ENCODE assay signal across 26 cellular contexts in genomic region chr1:183996036-183996376, GRCh38. TPM values are rescaled to one million over a fixed set of nuclear protein-coding genes. Genes with fewer than 3 reads are reported as not detected.
A peak's percentile ranks its signal among the peaks of the same experiment; 100 is the strongest.
DNase-seq lines count a peak whose midpoint lies in the region; ATAC-seq, FAIRE-seq and TF ChIP-seq lines count a peak whose summit lies in the region.
"Had no signal": no experiment of that assay in that cellular context is flagged by ENCODE, and none has a peak within 500 bp of the region (broad histone marks: within the 10 kb centered on the region; RNA-seq: fewer than 3 reads in every experiment).

No MANE protein-coding gene starts in this region.

- intact Hi-C loops in Caco-2 (cut with micrococcal nuclease; ENCODE audit: unreplicated experiment), result loop anchor here (1.0 to 2.0 kb wide), 6 partner anchors 9 to 359 kb away; partner anchors contain the start of gene TSEN15

- peaks cover 7% of the 10 kb centered on the region for H3K36me3 Mint-ChIP-seq in Caco-2 (ENCODE audit: insufficient read depth, unreplicated experiment)
- no peaks in the 10 kb centered on the region for H3K36me3 Mint-ChIP-seq in WTC11
- H3K36me3 Mint-ChIP-seq: mesothelial cell of epicardium, naive B cell had no signal

- H3K79me2 ChIP-seq in mesendoderm (ENCODE audit: control insufficient read depth, insufficient read depth, low read length), result no peaks in the 10 kb centered on the region

- H3K4me2 ChIP-seq in mesendoderm (ENCODE audit: low read length), result no peak overlapping the region

- no peaks in the 10 kb centered on the region for H3K9me3 ChIP-seq in Caco-2
- no peaks in the 10 kb centered on the region for H3K9me3 ChIP-seq in small intestine (ENCODE audit: control insufficient read depth, low read depth)

- peak overlapping the region; percentile 69 for H3K4me3 Mint-ChIP-seq in Caco-2 (ENCODE audit: unreplicated experiment)
- H3K4me3 Mint-ChIP-seq in WTC11, result no peak overlapping the region
- H3K4me3 Mint-ChIP-seq: activated B cell treated with CpG ODN at 0.5 μM for 24 hours; dendritic cell treated with granulocyte-macrophage colony-stimulating factor and Interleukin-4, amounts not matched to agents 40 ng/mL and 50 ng/mL, for 4 days; mesothelial cell of epicardium; naive B cell had no signal

- TF ChIP-seq CTCF in Caco-2 (IDR thresholded peaks at IDR 0.05; ENCODE audit: insufficient read depth in 1 of 2, low read depth in 1 of 2, low read length in 1 of 2, severe bottlenecking in 1 of 2, unreplicated experiment in 1 of 2) (no peak), WTC11 (IDR thresholded peaks at IDR 0.05) (no peak)

- no peak overlapping the region for H4K5ac ChIP-seq in mesendoderm (ENCODE audit: low read length)

- no CpG with 5 or more reads among the region's 4 CpGs for WGBS in mesendoderm (ENCODE audit: extremely low coverage, insufficient coverage, low lambda C conversion rate)
- 63 to 82% (median 70%) methylated on average over 4 of the region's 4 CpGs for WGBS in small intestine, 3 donors

- no peaks in the 10 kb centered on the region for H3K27me3 ChIP-seq in Caco-2 (replicated peaks; ENCODE audit: control insufficient read depth, insufficient read depth, low read length)
- H3K27me3 ChIP-seq in mesendoderm (ENCODE audit: insufficient read depth, low read length, poor library complexity), result no peaks in the 10 kb centered on the region
- no peaks in the 10 kb centered on the region for H3K27me3 ChIP-seq in small intestine (ENCODE audit: control insufficient read depth in 2 of 2, insufficient read depth in 2 of 2, low read length in 2 of 2)

- no peak for FAIRE-seq in small intestine (lab: Jason Lieb, UNC)

- H3K9ac ChIP-seq in mesendoderm (ENCODE audit: low read length), result no peak overlapping the region

- H3K56ac ChIP-seq in mesendoderm (ENCODE audit: low read length), result no peak overlapping the region

- no peak overlapping the region for H3K4ac ChIP-seq in mesendoderm (ENCODE audit: low read depth, low read length)

- H3K27ac ChIP-seq in mesendoderm (ENCODE audit: low read depth, low read length), result no peak overlapping the region
- no peak overlapping the region for H3K27ac ChIP-seq in small intestine (ENCODE audit: low read depth in 1 of 2, low read length in 1 of 2)
- H3K27ac ChIP-seq: skin epidermis had no signal

- ATAC-seq in WTC11, result peak; percentile 34; the same call in 1 of the 2 replicates
- ATAC-seq: activated naive CD4-positive, alpha-beta T cell treated with anti-CD3 and anti-CD28 coated beads, Interleukin-2, amount 50 U/mL, for 72 hours had no signal

- no peak overlapping the region for H2BK120ac ChIP-seq in mesendoderm (ENCODE audit: low read depth, low read length)

- H2AK5ac ChIP-seq in mesendoderm (ENCODE audit: low read length), result no peak overlapping the region

- no peaks in the 10 kb centered on the region for H3K36me3 ChIP-seq in Caco-2 (ENCODE audit: control insufficient read depth, insufficient read depth, low read length)
- H3K36me3 ChIP-seq in mesendoderm (ENCODE audit: control insufficient read depth, insufficient read depth, low read length), result no peaks in the 10 kb centered on the region
- no peaks in the 10 kb centered on the region for H3K36me3 ChIP-seq in small intestine (ENCODE audit: control insufficient read depth in 2 of 2, insufficient read depth in 2 of 2, low read length in 2 of 2)

- POLR2A ChIA-PET in Caco-2 (lab: Charles Lee), result interaction anchor here (1.0 to 1.9 kb wide), 3 partner anchors 11 to 69 kb away, joined by 3 to 19 read pairs (median 6); partner anchors contain the start of gene TSEN15
- POLR2A ChIA-PET in HEK293T (lab: Yijun Ruan, JAX), result no interaction called here
- POLR2A ChIA-PET in WTC11 (lab: Charles Lee), result interaction anchor here (1.4 kb wide), 1 partner anchor 40 kb away, joined by 3 read pairs; no protein-coding TSS in a partner anchor

- H3K79me1 ChIP-seq in mesendoderm (ENCODE audit: low read length), result no peaks in the 10 kb centered on the region

- H3K27me3 Mint-ChIP-seq in Caco-2 (ENCODE audit: insufficient read depth, unreplicated experiment), result no peaks in the 10 kb centered on the region
- no peaks in the 10 kb centered on the region; the same call in 1 of the 2 replicates for H3K27me3 Mint-ChIP-seq in WTC11 (ENCODE audit: low read depth)
- H3K27me3 Mint-ChIP-seq: activated B cell treated with CpG ODN at 0.5 μM for 24 hours; dendritic cell treated with granulocyte-macrophage colony-stimulating factor and Interleukin-4, amounts not matched to agents 40 ng/mL and 50 ng/mL, for 4 days had no signal

- H3K23ac ChIP-seq in mesendoderm (ENCODE audit: low read length), result no peak overlapping the region

- DNase-seq in Caco-2 (peak; percentile 79 to 84), HEK293T (ENCODE audit: extremely low spot score) (no peak), WTC11 (ENCODE audit: low spot score) (no peak), mesendoderm (no peak), NCI-H146 (lab: John Stamatoyannopoulos, UW) (no peak), NCI-H1930 (lab: John Stamatoyannopoulos, UW) (no peak), small intestine (no peak)
- DNase-seq in stimulated activated CD4-positive, alpha-beta T cell treated with anti-CD3 and anti-CD28 coated beads, Interleukin-12 subunit alpha, Interleukin-12 subunit beta, amount 100 ng/mL, for 4 hours, result no peak
- DNase-seq: ACHN; activated B cell treated with CpG ODN at 0.5 μM for 24 hours; activated CD4-positive, alpha-beta T cell treated with anti-CD3 and anti-CD28 coated beads, Interleukin-2, amount 50 U/mL, for 4 hours; activated CD8-positive, alpha-beta memory T cell treated with anti-CD3 and anti-CD28 coated beads, Interleukin-2, amount 50 U/mL, for 4 hours; DMS153; hippocampal formation; MV-4-11; naive B cell; NCI-H524; SHP77; stimulated activated CD4-positive, alpha-beta T cell treated with anti-CD3 and anti-CD28 coated beads, Interleukin-2, amount 100 ng/mL, for 24 hours; T1000; trophoblast cell had no signal

- no peak overlapping the region for H2BK15ac ChIP-seq in mesendoderm (replicated peaks; ENCODE audit: low read depth)

- H2BK5ac ChIP-seq in mesendoderm (ENCODE audit: low read length), result no peak overlapping the region

- no peak overlapping the region for H4K8ac ChIP-seq in mesendoderm (ENCODE audit: low read depth, low read length)

- CTCF ChIA-PET in Caco-2 (lab: Charles Lee) (interaction anchor here (0.6 kb wide), 1 partner anchor 70 kb away, joined by 3 read pairs; no protein-coding TSS in a partner anchor), HEK293T (lab: Yijun Ruan, JAX) (no interaction called here), WTC11 (lab: Charles Lee) (interaction anchor here (1.2 to 1.9 kb wide), 2 partner anchors 115 to 668 kb away, joined by 3 to 6 read pairs; no protein-coding TSS in a partner anchor)

- H3K4me1 Mint-ChIP-seq in Caco-2 (ENCODE audit: low read depth, unreplicated experiment) (peaks cover 43% of the 10 kb centered on the region), WTC11 (peaks cover 26% of the 10 kb centered on the region)
- H3K4me1 Mint-ChIP-seq: activated B cell treated with CpG ODN at 0.5 μM for 24 hours, naive B cell had no signal

- BruUV-seq in Caco-2 (replicated peaks; lab: Mats Ljungman, UMichigan), result no TSS peak

- peaks cover 61% of the 10 kb centered on the region for H3K4me1 ChIP-seq in Caco-2
- no peaks in the 10 kb centered on the region for H3K4me1 ChIP-seq in mesendoderm (ENCODE audit: control insufficient read depth, low read depth, low read length)
- no peaks in the 10 kb centered on the region for H3K4me1 ChIP-seq in small intestine (ENCODE audit: control insufficient read depth in 2 of 2, insufficient read depth in 1 of 2, low read depth in 1 of 2, low read length in 1 of 2)

- H3K27ac Mint-ChIP-seq in Caco-2 (ENCODE audit: unreplicated experiment) (peak overlapping the region; percentile 92), WTC11 (no peak overlapping the region)
- H3K27ac Mint-ChIP-seq: activated B cell treated with CpG ODN at 0.5 μM for 24 hours; activated naive CD4-positive, alpha-beta T cell treated with anti-CD3 and anti-CD28 coated beads, Interleukin-2, amount 50 U/mL, for 72 hours; activated T-helper 2 cell treated with anti-CD3 and anti-CD28 coated beads, Interferon-gamma antibody, Interleukin-2, Interleukin-4, amounts not matched to agents 10 μg/mL and 5 μg/mL and 100 μg/mL, durations not matched to agents 14 hours and 24 hours and 36 hours; dendritic cell treated with granulocyte-macrophage colony-stimulating factor and Interleukin-4, amounts not matched to agents 40 ng/mL and 50 ng/mL, for 4 days; mesothelial cell of epicardium; naive B cell had no signal

- H3K9me3 Mint-ChIP-seq in Caco-2 (ENCODE audit: unreplicated experiment), result no peaks in the 10 kb centered on the region
- H3K9me3 Mint-ChIP-seq in WTC11, result peaks cover 4% of the 10 kb centered on the region
- H3K9me3 Mint-ChIP-seq: activated B cell treated with CpG ODN at 0.5 μM for 24 hours; activated naive CD4-positive, alpha-beta T cell treated with anti-CD3 and anti-CD28 coated beads, Interleukin-2, amount 50 U/mL, for 72 hours; activated T-helper 2 cell treated with anti-CD3 and anti-CD28 coated beads, Interferon-gamma antibody, Interleukin-2, Interleukin-4, amounts not matched to agents 10 μg/mL and 5 μg/mL and 100 μg/mL, durations not matched to agents 14 hours and 24 hours and 36 hours; dendritic cell treated with granulocyte-macrophage colony-stimulating factor and Interleukin-4, amounts not matched to agents 40 ng/mL and 50 ng/mL, for 4 days; mesothelial cell of epicardium; naive B cell had no signal

- peak overlapping the region; percentile 86 for H3K18ac ChIP-seq in mesendoderm (ENCODE audit: low read length)

- no peak overlapping the region for H3K4me3 ChIP-seq in Caco-2 (ENCODE audit: low read depth, low read length)
- no peak overlapping the region for H3K4me3 ChIP-seq in mesendoderm (ENCODE audit: low read length)
- H3K4me3 ChIP-seq in small intestine (ENCODE audit: low read depth in 1 of 2, low read length in 2 of 2), result no peak overlapping the region
- H3K4me3 ChIP-seq: skin epidermis had no signal

RNA-seq across cellular contexts. Expression of gene COLGALT2, which starts 41.5 kb away (rescaled TPM):
- total RNA-seq in Caco-2 (2022) (10.5 and 10.6 TPM in 2 replicates), WTC11 (2021) (1.5 to 2.1 TPM (median 1.5 TPM) in 3 replicates)
- 5.5 TPM for polyA plus RNA-seq in mesendoderm (2013, experiment 1 of 2)
- polyA plus RNA-seq in mesendoderm (2013, experiment 2 of 2), result 5.7 TPM
- polyA plus RNA-seq in small intestine, result under 1 TPM in 1 of 3 donors, not detected in 2; 0.43 TPM

RNA-seq across cellular contexts. Expression of gene TSEN15, which starts 55.5 kb away (rescaled TPM):
- total RNA-seq in Caco-2 (2022) (62.7 and 71.4 TPM in 2 replicates), WTC11 (2021) (22.1 to 24.6 TPM (median 23.8 TPM) in 3 replicates)
- 41.5 TPM for polyA plus RNA-seq in mesendoderm (2013, experiment 1 of 2)
- 40.8 TPM for polyA plus RNA-seq in mesendoderm (2013, experiment 2 of 2)
- polyA plus RNA-seq in small intestine, result 10 to 100 TPM in 1 of 3 donors, 1 to 10 TPM in 2; 7.6 to 21.8 (median 8.9) TPM

Comparison
In these comparisons a context has a peak if more than half of its experiments do, and no peak if none do; other contexts are left out.
1. DNase-seq: peak in Caco-2 (2 of 2); none in HEK293T (single experiment), WTC11 (single experiment), mesendoderm (single experiment), stimulated activated CD4-positive, alpha-beta T cell treated with anti-CD3 and anti-CD28 coated beads, Interleukin-12 subunit alpha, Interleukin-12 subunit beta, amount 100 ng/mL, for 4 hours (single experiment), NCI-H146 (single experiment), NCI-H1930 (0 of 2) and small intestine (single experiment).